ENCODE assay signal across 14 cellular contexts in the genomic region with DNA sequence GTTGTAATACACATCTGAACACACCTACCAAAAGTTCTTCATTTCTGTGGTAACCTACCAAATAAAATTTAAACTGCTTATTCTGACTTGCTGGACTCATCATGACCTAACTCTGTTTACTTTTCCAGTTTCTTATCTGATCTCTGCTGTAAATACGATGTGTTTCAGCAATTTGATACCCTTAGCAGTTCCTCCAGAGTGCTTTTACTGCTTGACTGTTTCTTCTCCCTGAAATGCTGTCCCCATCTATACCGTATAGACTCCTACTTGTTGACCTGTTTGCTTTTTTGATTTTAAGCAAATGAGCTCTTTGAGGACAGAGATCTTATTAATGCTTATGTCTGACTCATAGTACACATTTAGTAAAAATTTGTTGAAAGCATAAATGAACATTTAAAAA.
A peak's percentile ranks its signal among the peaks of the same experiment; 100 is the strongest.
DNase-seq lines count a peak whose midpoint lies in the region; FAIRE-seq and TF ChIP-seq lines count a peak whose summit lies in the region.
"Had no signal": no experiment of that assay in that cellular context is flagged by ENCODE, and none has a peak within 500 bp of the region (broad histone marks: within the 10 kb centered on the region; RNA-seq: fewer than 3 reads in every experiment).

No MANE protein-coding gene starts in this region.

- H3K9me3 ChIP-seq in endothelial cell of umbilical vein (replicated peaks; ENCODE audit: control insufficient read depth, insufficient read depth, low read length), result no peaks in the 10 kb centered on the region
- H3K9me3 ChIP-seq in osteoblast (ENCODE audit: low read depth, low read length), result no peaks in the 10 kb centered on the region
- H3K9me3 ChIP-seq in SJCRH30 (replicated peaks), result no peaks in the 10 kb centered on the region

- H3K27ac ChIP-seq in endothelial cell of umbilical vein (ENCODE audit: insufficient read depth, low read depth, low read length), result no peak overlapping the region
- H3K27ac ChIP-seq in osteoblast (ENCODE audit: low read depth, low read length), result no peak overlapping the region
- no peak overlapping the region for H3K27ac ChIP-seq in SJCRH30

- no peak overlapping the region for H3K4me2 ChIP-seq in endothelial cell of umbilical vein (ENCODE audit: insufficient read depth, low read length)
- H3K4me2 ChIP-seq in osteoblast (ENCODE audit: insufficient read depth, low read length), result no peak overlapping the region

- POLR2A ChIA-PET in endothelial cell of umbilical vein (lab: Charles Lee), result no interaction called here

- no peak for TF ChIP-seq POLR2A in endothelial cell of umbilical vein (IDR thresholded peaks at IDR 0.05; ENCODE audit: low read depth, low read length)

- FAIRE-seq in endothelial cell of umbilical vein (lab: Jason Lieb, UNC), result no peak

- H3K27me3 ChIP-seq in endothelial cell of umbilical vein (ENCODE audit: control insufficient read depth in 2 of 2, insufficient read depth in 2 of 2, low read length in 2 of 2) (no peaks in the 10 kb centered on the region), osteoblast (ENCODE audit: insufficient read depth, low read length) (no peaks in the 10 kb centered on the region), SJCRH30 (no peaks in the 10 kb centered on the region)

- H4K20me1 ChIP-seq in endothelial cell of umbilical vein (replicated peaks; ENCODE audit: control insufficient read depth, extremely low read depth, insufficient read depth, low read length) (no peaks in the 10 kb centered on the region), osteoblast (ENCODE audit: insufficient read depth, low read length) (peaks cover 33% of the 10 kb centered on the region)

- H3K9me1 ChIP-seq in endothelial cell of umbilical vein (replicated peaks; ENCODE audit: control insufficient read depth, extremely low read depth, insufficient read depth, low read length), result no peaks in the 10 kb centered on the region

- DNase-seq in H4 (ENCODE audit: low spot score) (peak; percentile 35), NCI-H526 treated with DMSO at 0.1 percent for 48 hours (lab: John Stamatoyannopoulos, UW) (peak; percentile 77), endothelial cell of umbilical vein (ENCODE audit: low read depth, low spot score) (no peak), osteoblast (ENCODE audit: insufficient read length, low spot score, missing footprints) (peak; percentile 43), SJCRH30 (no peak), 8988T (no peak), HK-2 (ENCODE audit: unreplicated experiment) (no peak)
- DNase-seq: activated CD4-positive, alpha-beta T cell treated with anti-CD3 and anti-CD28 coated beads, Interleukin-2, amount 10 ng/mL, durations not matched to agents 24 days and 14 days; dermis blood vessel endothelial cell; left ventricle myocardium superior; naive B cell; NCI-H2029; NCI-H82; RPMI8226 had no signal

- H2AFZ ChIP-seq in endothelial cell of umbilical vein (ENCODE audit: low read depth, low read length) (no peak overlapping the region), osteoblast (ENCODE audit: low read length) (no peak overlapping the region)

- no TSS peak for BruUV-seq in endothelial cell of umbilical vein (replicated peaks; lab: Mats Ljungman, UMichigan)

- CTCF ChIA-PET in endothelial cell of umbilical vein (lab: Charles Lee), result interaction anchor here (1.0 to 2.3 kb wide), 3 partner anchors 9 to 177 kb away, joined by 3 to 9 read pairs (median 5); no protein-coding TSS in a partner anchor

- no peak overlapping the region for H3K9ac ChIP-seq in endothelial cell of umbilical vein (replicated peaks; ENCODE audit: extremely low read depth, insufficient read depth, low read length)

- H3K36me3 ChIP-seq in endothelial cell of umbilical vein (ENCODE audit: control insufficient read depth in 2 of 2, extremely low read depth in 1 of 2, insufficient read depth in 2 of 2, low read length in 2 of 2), result no peaks in the 10 kb centered on the region
- H3K36me3 ChIP-seq in osteoblast (ENCODE audit: insufficient read depth, low read length), result peaks cover 3% of the 10 kb centered on the region
- no peaks in the 10 kb centered on the region; the same call in 1 of the 2 replicates for H3K36me3 ChIP-seq in SJCRH30

- H3K79me2 ChIP-seq in endothelial cell of umbilical vein (ENCODE audit: control insufficient read depth, insufficient read depth, low read length), result peaks cover 19% of the 10 kb centered on the region
- peaks cover 71% of the 10 kb centered on the region for H3K79me2 ChIP-seq in osteoblast (ENCODE audit: insufficient read depth, low read length)

- intact Hi-C loops in endothelial cell of umbilical vein (cut with micrococcal nuclease), result no loop called here

- TF ChIP-seq CTCF in endothelial cell of umbilical vein (IDR thresholded peaks at IDR 0.05; ENCODE audit: extremely low read depth in 1 of 2, insufficient read depth in 1 of 2, low read depth in 1 of 2, low read length in 2 of 2) (no peak), osteoblast (IDR thresholded peaks at IDR 0.05; ENCODE audit: extremely low read depth, low read depth, low read length) (no peak)

- dilution Hi-C loops in endothelial cell of umbilical vein (cut with MboI; ENCODE audit: extremely low pct_ligation_motif_present, low sequenced_read_pairs), result no loop called here

- no peak overlapping the region for H3K4me3 ChIP-seq in endothelial cell of umbilical vein (replicated peaks in 1 of 3; ENCODE audit: insufficient read depth in 1 of 3, low read depth in 1 of 3, low read length in 3 of 3)
- H3K4me3 ChIP-seq in osteoblast (ENCODE audit: insufficient read depth, low read length), result no peak overlapping the region
- H3K4me3 ChIP-seq in SJCRH30, result no peak overlapping the region

- H3K4me1 ChIP-seq in endothelial cell of umbilical vein (ENCODE audit: control insufficient read depth, extremely low read depth, insufficient read depth, low read length) (peaks cover 8% of the 10 kb centered on the region), osteoblast (ENCODE audit: insufficient read depth, low read length) (peaks cover 2% of the 10 kb centered on the region), SJCRH30 (peaks cover 13% of the 10 kb centered on the region)

TF ChIP-seq in endothelial cell of umbilical vein, 7 proteins besides CTCF, POLR2A, EP300 and RAD21:
- no peak for TF ChIP-seq JUN (IDR thresholded peaks at IDR 0.05; ENCODE audit: borderline replicate concordance, insufficient read depth, insufficient read length, low read depth)
- peak; percentile 22 for TF ChIP-seq GATA2 (IDR thresholded peaks at IDR 0.05; ENCODE audit: insufficient read depth, insufficient read length, low read depth, low read length)

Comparison
In these comparisons a context has a peak if more than half of its experiments do, and no peak if none do; other contexts are left out.
1. DNase-seq: peak in H4 (single experiment), NCI-H526 treated with DMSO at 0.1 percent for 48 hours (single experiment) and osteoblast (single experiment); none in endothelial cell of umbilical vein (single experiment), SJCRH30 (0 of 2), 8988T (single experiment) and HK-2 (single experiment).